Comparison of ENCODE assay signal across 2 cellular contexts in the genomic region with DNA sequence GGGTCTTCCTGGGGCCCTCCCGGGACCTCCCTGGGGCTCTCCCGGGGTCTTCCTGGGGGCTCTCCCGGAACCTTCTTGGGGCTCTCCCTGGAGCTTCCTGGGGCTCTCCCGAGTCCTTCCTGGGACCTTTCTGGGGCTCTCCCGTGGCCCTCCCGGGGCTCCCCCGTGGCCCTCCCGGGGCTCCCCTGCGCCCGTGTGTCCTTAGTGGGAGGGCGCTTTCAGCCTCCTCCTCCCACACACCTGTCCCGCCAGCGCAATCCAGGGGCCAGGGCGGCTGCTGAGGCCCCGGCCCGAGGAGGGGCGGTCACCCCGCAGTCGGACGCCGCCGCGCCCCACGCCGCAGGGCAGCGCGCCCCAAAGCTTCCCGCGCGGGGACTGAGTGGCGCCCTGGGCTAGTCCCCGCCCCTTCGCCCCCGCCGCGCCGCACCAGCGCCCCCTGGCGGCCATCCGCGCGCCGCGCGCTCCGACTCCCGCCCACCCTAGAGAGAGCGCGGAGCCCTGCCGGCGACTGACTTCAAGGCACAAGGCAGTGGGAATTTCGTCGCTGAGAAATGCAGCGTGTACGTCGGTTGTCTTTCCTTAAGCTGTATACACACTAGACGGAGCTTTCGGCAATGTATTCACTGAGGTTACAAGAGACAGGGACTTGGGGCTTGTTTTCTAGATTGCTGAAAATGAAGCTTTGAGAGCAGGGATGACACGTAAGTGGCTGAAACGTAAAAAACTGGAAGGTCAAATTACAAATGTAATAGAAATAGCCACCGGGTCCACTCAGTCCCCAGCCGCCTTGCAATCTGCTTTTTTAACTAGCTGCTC.
TF ChIP-seq lines count a peak whose summit lies in the region.

No MANE protein-coding gene starts in this region.

TF ChIP-seq in GM23338, 12 proteins besides CTCF, POLR2A, EP300 and RAD21 (continues in another document):
- TF ChIP-seq, protein P1, sequence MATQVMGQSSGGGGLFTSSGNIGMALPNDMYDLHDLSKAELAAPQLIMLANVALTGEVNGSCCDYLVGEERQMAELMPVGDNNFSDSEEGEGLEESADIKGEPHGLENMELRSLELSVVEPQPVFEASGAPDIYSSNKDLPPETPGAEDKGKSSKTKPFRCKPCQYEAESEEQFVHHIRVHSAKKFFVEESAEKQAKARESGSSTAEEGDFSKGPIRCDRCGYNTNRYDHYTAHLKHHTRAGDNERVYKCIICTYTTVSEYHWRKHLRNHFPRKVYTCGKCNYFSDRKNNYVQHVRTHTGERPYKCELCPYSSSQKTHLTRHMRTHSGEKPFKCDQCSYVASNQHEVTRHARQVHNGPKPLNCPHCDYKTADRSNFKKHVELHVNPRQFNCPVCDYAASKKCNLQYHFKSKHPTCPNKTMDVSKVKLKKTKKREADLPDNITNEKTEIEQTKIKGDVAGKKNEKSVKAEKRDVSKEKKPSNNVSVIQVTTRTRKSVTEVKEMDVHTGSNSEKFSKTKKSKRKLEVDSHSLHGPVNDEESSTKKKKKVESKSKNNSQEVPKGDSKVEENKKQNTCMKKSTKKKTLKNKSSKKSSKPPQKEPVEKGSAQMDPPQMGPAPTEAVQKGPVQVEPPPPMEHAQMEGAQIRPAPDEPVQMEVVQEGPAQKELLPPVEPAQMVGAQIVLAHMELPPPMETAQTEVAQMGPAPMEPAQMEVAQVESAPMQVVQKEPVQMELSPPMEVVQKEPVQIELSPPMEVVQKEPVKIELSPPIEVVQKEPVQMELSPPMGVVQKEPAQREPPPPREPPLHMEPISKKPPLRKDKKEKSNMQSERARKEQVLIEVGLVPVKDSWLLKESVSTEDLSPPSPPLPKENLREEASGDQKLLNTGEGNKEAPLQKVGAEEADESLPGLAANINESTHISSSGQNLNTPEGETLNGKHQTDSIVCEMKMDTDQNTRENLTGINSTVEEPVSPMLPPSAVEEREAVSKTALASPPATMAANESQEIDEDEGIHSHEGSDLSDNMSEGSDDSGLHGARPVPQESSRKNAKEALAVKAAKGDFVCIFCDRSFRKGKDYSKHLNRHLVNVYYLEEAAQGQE (IDR thresholded peaks at IDR 0.05; ENCODE audit: unreplicated experiment), result no peak
- TF ChIP-seq NANOG (IDR thresholded peaks at IDR 0.05; ENCODE audit: borderline replicate concordance) (no peak), ZNF114 (CRISPR knock-in tag; IDR thresholded peaks at IDR 0.05) (no peak), EZH2 (IDR thresholded peaks at IDR 0.05; ENCODE audit: low read depth, unreplicated experiment) (no peak), POLR2AphosphoS5 (IDR thresholded peaks at IDR 0.05; ENCODE audit: low read depth) (no peak)
- TF ChIP-seq, protein P2, sequence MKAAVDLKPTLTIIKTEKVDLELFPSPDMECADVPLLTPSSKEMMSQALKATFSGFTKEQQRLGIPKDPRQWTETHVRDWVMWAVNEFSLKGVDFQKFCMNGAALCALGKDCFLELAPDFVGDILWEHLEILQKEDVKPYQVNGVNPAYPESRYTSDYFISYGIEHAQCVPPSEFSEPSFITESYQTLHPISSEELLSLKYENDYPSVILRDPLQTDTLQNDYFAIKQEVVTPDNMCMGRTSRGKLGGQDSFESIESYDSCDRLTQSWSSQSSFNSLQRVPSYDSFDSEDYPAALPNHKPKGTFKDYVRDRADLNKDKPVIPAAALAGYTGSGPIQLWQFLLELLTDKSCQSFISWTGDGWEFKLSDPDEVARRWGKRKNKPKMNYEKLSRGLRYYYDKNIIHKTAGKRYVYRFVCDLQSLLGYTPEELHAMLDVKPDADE (IDR thresholded peaks at IDR 0.05), result no peak
- TF ChIP-seq, protein P3, sequence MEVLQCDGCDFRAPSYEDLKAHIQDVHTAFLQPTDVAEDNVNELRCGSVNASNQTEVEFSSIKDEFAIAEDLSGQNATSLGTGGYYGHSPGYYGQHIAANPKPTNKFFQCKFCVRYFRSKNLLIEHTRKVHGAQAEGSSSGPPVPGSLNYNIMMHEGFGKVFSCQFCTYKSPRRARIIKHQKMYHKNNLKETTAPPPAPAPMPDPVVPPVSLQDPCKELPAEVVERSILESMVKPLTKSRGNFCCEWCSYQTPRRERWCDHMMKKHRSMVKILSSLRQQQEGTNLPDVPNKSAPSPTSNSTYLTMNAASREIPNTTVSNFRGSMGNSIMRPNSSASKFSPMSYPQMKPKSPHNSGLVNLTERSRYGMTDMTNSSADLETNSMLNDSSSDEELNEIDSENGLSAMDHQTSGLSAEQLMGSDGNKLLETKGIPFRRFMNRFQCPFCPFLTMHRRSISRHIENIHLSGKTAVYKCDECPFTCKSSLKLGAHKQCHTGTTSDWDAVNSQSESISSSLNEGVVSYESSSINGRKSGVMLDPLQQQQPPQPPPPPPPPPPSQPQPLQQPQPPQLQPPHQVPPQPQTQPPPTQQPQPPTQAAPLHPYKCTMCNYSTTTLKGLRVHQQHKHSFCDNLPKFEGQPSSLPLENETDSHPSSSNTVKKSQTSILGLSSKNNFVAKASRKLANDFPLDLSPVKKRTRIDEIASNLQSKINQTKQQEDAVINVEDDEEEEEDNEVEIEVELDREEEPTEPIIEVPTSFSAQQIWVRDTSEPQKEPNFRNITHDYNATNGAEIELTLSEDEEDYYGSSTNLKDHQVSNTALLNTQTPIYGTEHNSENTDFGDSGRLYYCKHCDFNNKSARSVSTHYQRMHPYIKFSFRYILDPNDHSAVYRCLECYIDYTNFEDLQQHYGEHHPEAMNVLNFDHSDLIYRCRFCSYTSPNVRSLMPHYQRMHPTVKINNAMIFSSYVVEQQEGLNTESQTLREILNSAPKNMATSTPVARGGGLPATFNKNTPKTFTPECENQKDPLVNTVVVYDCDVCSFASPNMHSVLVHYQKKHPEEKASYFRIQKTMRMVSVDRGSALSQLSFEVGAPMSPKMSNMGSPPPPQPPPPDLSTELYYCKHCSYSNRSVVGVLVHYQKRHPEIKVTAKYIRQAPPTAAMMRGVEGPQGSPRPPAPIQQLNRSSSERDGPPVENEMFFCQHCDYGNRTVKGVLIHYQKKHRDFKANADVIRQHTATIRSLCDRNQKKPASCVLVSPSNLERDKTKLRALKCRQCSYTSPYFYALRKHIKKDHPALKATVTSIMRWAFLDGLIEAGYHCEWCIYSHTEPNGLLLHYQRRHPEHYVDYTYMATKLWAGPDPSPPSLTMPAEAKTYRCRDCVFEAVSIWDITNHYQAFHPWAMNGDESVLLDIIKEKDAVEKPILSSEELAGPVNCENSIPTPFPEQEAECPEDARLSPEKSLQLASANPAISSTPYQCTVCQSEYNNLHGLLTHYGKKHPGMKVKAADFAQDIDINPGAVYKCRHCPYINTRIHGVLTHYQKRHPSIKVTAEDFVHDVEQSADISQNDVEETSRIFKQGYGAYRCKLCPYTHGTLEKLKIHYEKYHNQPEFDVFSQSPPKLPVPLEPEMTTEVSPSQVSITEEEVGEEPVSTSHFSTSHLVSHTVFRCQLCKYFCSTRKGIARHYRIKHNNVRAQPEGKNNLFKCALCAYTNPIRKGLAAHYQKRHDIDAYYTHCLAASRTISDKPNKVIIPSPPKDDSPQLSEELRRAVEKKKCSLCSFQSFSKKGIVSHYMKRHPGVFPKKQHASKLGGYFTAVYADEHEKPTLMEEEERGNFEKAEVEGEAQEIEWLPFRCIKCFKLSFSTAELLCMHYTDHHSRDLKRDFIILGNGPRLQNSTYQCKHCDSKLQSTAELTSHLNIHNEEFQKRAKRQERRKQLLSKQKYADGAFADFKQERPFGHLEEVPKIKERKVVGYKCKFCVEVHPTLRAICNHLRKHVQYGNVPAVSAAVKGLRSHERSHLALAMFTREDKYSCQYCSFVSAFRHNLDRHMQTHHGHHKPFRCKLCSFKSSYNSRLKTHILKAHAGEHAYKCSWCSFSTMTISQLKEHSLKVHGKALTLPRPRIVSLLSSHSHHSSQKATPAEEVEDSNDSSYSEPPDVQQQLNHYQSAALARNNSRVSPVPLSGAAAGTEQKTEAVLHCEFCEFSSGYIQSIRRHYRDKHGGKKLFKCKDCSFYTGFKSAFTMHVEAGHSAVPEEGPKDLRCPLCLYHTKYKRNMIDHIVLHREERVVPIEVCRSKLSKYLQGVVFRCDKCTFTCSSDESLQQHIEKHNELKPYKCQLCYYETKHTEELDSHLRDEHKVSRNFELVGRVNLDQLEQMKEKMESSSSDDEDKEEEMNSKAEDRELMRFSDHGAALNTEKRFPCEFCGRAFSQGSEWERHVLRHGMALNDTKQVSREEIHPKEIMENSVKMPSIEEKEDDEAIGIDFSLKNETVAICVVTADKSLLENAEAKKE (CRISPR knock-in tag; IDR thresholded peaks at IDR 0.05), result no peak

TF ChIP-seq in SK-N-SH, 30 proteins besides CTCF, POLR2A, EP300 and RAD21 (continued from another document):
- no peak for TF ChIP-seq USF1 (IDR thresholded peaks at IDR 0.05; ENCODE audit: borderline replicate concordance, low read depth)
- peak; percentile 90 for TF ChIP-seq SMC3 (IDR thresholded peaks at IDR 0.05; ENCODE audit: low read depth, low read length)
- TF ChIP-seq, protein P4, sequence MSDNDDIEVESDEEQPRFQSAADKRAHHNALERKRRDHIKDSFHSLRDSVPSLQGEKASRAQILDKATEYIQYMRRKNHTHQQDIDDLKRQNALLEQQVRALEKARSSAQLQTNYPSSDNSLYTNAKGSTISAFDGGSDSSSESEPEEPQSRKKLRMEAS (IDR thresholded peaks at IDR 0.05; ENCODE audit: low read depth), result no peak
- no peak for TF ChIP-seq ELF1 (IDR thresholded peaks at IDR 0.05)
- no peak for TF ChIP-seq POLR2AphosphoS5 (IDR thresholded peaks at IDR 0.05; ENCODE audit: low read depth, low read length)
- peak; percentile 46; the same call in 1 of the 2 replicates for TF ChIP-seq SIN3A (IDR thresholded peaks at IDR 0.05; ENCODE audit: borderline replicate concordance, low read depth, low read length)
